ENCODE assay signal across 12 cellular contexts in the genomic region with DNA sequence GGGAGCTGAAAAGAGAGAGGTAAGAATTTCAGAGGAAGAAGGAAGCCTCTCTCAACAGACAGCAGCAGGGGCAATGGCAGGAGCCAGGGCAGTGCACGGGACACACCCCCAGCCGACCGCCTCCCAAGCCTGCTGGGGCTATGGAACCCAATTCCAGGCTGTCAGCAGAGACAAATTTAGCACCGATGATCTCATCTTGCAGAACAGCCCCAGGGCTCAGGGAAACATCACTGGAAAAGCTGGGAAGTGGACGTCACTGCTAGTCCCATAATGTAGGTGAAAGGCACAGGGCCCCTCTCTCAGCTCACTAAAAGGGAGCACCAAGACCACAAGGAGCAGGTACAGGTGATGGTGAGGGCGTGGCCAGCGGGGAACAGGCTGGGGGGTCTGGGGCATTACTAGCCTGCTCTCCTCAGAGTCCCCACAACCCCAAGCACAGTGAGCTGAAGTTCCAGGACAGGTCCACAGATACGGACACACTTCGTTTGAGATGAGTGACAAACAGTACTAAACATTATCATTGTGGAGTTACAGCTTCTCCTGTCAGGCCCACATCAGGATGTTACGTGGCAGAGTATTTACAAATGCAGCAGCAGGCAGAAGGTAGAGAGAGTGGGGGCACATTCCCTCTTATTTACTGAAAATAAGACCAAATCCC.
DNase-seq lines count a peak whose midpoint lies in the region; ATAC-seq and TF ChIP-seq lines count a peak whose summit lies in the region.
"Had no signal": no experiment of that assay in that cellular context is flagged by ENCODE, and none has a peak within 500 bp of the region (broad histone marks: within the 10 kb centered on the region; RNA-seq: fewer than 3 reads in every experiment).

No MANE protein-coding gene starts in this region.

- peak; percentile 46 for DNase-seq in DMS 273 (lab: John Stamatoyannopoulos, UW; ENCODE audit: unreplicated experiment)
- no peak for DNase-seq in DMS 273 treated with DMSO at 0.1 percent for 48 hours (lab: John Stamatoyannopoulos, UW)
- DNase-seq in adrenal gland = peak in 5 of 7 donors; percentile 18 to 82 (median 25)
- DNase-seq in right atrium auricular region (ENCODE audit: low spot score) = peak; percentile 82
- DNase-seq in testis = peak; percentile 33
- DNase-seq: effector memory CD4-positive, alpha-beta T cell; NCI-H1092 treated with DMSO at 0.1 percent for 48 hours had no signal

- H3K36me3 ChIP-seq in adrenal gland (replicated peaks in 1 of 2) (no peaks in the 10 kb centered on the region), right atrium auricular region (no peaks in the 10 kb centered on the region), testis (ENCODE audit: low read depth, missing control alignments) (no peaks in the 10 kb centered on the region)
- H3K36me3 ChIP-seq: SJSA1 had no signal

- H3K27me3 ChIP-seq in adrenal gland (peaks cover 4% of the 10 kb centered on the region), right atrium auricular region (no peaks in the 10 kb centered on the region), testis (no peaks in the 10 kb centered on the region)

- peak overlapping the region in 2 of 5 donors; percentile 44 to 71 for H3K27ac ChIP-seq in adrenal gland
- H3K27ac ChIP-seq in right atrium auricular region = peak overlapping the region; percentile 80 to 90
- H3K27ac ChIP-seq in testis = no peak overlapping the region
- H3K27ac ChIP-seq: 22Rv1, SJSA1 had no signal

- ATAC-seq in HG03521 (IDR thresholded peaks at IDR 0.05; ENCODE audit: unreplicated experiment) (no peak), GM21717 (IDR thresholded peaks at IDR 0.05; ENCODE audit: unreplicated experiment) (no peak), GM18520 (IDR thresholded peaks at IDR 0.05; ENCODE audit: unreplicated experiment) (no peak)

- no peak for TF ChIP-seq CTCF in adrenal gland (IDR thresholded peaks at IDR 0.05)
- no peak for TF ChIP-seq CTCF in right atrium auricular region (IDR thresholded peaks at IDR 0.05)
- no peak for TF ChIP-seq CTCF in testis (IDR thresholded peaks at IDR 0.05)

- H3K4me3 ChIP-seq in adrenal gland (no peak overlapping the region), right atrium auricular region (no peak overlapping the region), testis (no peak overlapping the region)
- H3K4me3 ChIP-seq: SJSA1 had no signal

- intact Hi-C loops in adrenal gland (cut with DNase I) (no loop called here), testis (cut with DNase I; ENCODE audit: low total_unique reads) (no loop called here)

- H3K9me3 ChIP-seq in adrenal gland (replicated peaks in 1 of 3) (no peaks in the 10 kb centered on the region), right atrium auricular region (no peaks in the 10 kb centered on the region), testis (no peaks in the 10 kb centered on the region)
- H3K9me3 ChIP-seq: SJSA1 had no signal

- 46 to 56% (median 50%) methylated on average over 10 of the region's 10 CpGs for WGBS in adrenal gland, 4 donors
- 67 to 70% methylated on average over 10 of the region's 10 CpGs for WGBS in testis, 2 donors

- H3K4me1 ChIP-seq in adrenal gland (replicated peaks in 1 of 2) (no peaks in the 10 kb centered on the region), right atrium auricular region (peaks cover 0 to 38% of the 10 kb centered on the region in 2 donors), testis (peaks cover 3% of the 10 kb centered on the region)
- H3K4me1 ChIP-seq: SJSA1 had no signal

- TF ChIP-seq POLR2A in adrenal gland (IDR thresholded peaks at IDR 0.05) (no peak), testis (IDR thresholded peaks at IDR 0.05) (no peak)

Comparison
In these comparisons a context has a peak if more than half of its experiments do, and no peak if none do; other contexts are left out.
1. H3K27ac ChIP-seq: peak in right atrium auricular region (2 of 2); none in testis (0 of 2).